ENCODE assay signal across 16 cellular contexts in the genomic region with DNA sequence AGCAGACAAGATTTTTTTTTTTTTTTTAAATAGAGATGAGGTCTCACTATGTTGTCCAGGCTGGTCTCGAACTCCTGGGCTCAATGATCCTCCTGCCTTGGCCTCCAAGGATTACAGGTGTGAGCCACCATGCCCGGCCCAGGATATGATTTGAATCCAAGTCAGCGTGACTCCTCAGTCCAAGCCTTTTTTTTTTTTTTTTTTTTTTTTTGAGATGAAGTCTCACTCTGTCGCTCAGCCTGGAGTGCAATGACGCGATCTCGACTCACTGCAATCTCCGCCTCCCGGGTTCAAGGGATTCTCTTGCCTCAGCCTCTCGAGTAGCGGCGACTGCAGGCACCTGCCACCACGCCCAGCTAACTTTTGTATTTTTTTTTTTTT. TPM values are rescaled to one million over a fixed set of nuclear protein-coding genes. Genes with fewer than 3 reads are reported as not detected.
DNase-seq lines count a peak whose midpoint lies in the region; ATAC-seq, FAIRE-seq and TF ChIP-seq lines count a peak whose summit lies in the region.
"Had no signal": no experiment of that assay in that cellular context is flagged by ENCODE, and none has a peak within 500 bp of the region (broad histone marks: within the 10 kb centered on the region; RNA-seq: fewer than 3 reads in every experiment).

No MANE protein-coding gene starts in this region.

- no peak for TF ChIP-seq EP300 in HepG2 (IDR thresholded peaks at IDR 0.05; ENCODE audit: low read depth in 2 of 2, low read length in 2 of 2)
- no peak for TF ChIP-seq EP300 in HepG2 (CRISPR knock-in tag; IDR thresholded peaks at IDR 0.05; ENCODE audit: borderline replicate concordance)

- no peak for TF ChIP-seq RAD21 in HepG2 (CRISPR knock-in tag; IDR thresholded peaks at IDR 0.05)

- no peak overlapping the region for H2AFZ ChIP-seq in HepG2 (ENCODE audit: low read length)
- no peak overlapping the region for H2AFZ ChIP-seq in mesenchymal stem cell (ENCODE audit: low read depth, low read length)

- intact Hi-C loops in HepG2 (cut with micrococcal nuclease; ENCODE audit: unreplicated experiment) = loop anchor here (5.0 kb wide), 1 partner anchor 40 kb away; the partner anchor contains the start of gene MLEC
- intact Hi-C loops in aorta (cut with DNase I) = loop anchor here (5.0 kb wide), 4 partner anchors 65 to 325 kb away; partner anchors contain the start of genes POP5 (in 2 of the 2) and UNC119B (in 1 of the 2)

- DNase-seq in RKO (ENCODE audit: low spot score) (peak; percentile 75), HepG2 (ENCODE audit: low spot score) (no peak), NCI-H1092 treated with DMSO at 0.1 percent for 48 hours (lab: John Stamatoyannopoulos, UW) (no peak), mesenchymal stem cell (no peak), aorta (no peak)

- CTCF ChIA-PET in HEK293 (lab: Yijun Ruan, JAX) (interaction anchor here (0.5 to 5.2 kb wide), 27 partner anchors 8 to 831 kb away, joined by 3 to 77 read pairs (median 5); partner anchors contain the start of genes CABP1, MLEC, POP5 and UNC119B), HepG2 (lab: Yijun Ruan, JAX; ENCODE audit: low intra/inter-chr PET ratio, low total read pairs) (interaction anchor here (1.5 to 2.4 kb wide), 2 partner anchors 64 to 67 kb away, joined by 6 to 26 read pairs; no protein-coding TSS in a partner anchor)

- no peak overlapping the region for H4K91ac ChIP-seq in mesenchymal stem cell (ENCODE audit: low read length)

- H3K27ac ChIP-seq in HEK293 (ENCODE audit: extremely low read depth, low read depth, low read length) (no peak overlapping the region), HepG2 (ENCODE audit: extremely low read length, insufficient read depth, low read length) (no peak overlapping the region), mesenchymal stem cell (ENCODE audit: low read length, poor library complexity, severe bottlenecking) (no peak overlapping the region), aorta (ENCODE audit: low read depth in 1 of 2, low read length in 2 of 2) (no peak overlapping the region)
- H3K27ac ChIP-seq: C4-2B, KMS-11, SJCRH30 had no signal

- H3K14ac ChIP-seq in mesenchymal stem cell (ENCODE audit: low read length in 2 of 2) = no peak overlapping the region

- H3K9me3 ChIP-seq in HEK293 (ENCODE audit: control insufficient read depth, insufficient read depth, low read depth, low read length) = no peaks in the 10 kb centered on the region
- no peaks in the 10 kb centered on the region for H3K9me3 ChIP-seq in HepG2 (ENCODE audit: low read length)
- H3K9me3 ChIP-seq in mesenchymal stem cell (ENCODE audit: control insufficient read depth, low read length) = no peaks in the 10 kb centered on the region
- H3K9me3 ChIP-seq in aorta (ENCODE audit: control insufficient read depth, low read length) = no peaks in the 10 kb centered on the region
- H3K9me3 ChIP-seq: Caco-2, SJCRH30 had no signal

- H2BK120ac ChIP-seq in mesenchymal stem cell (ENCODE audit: low read depth, low read length) = no peak overlapping the region

- FAIRE-seq in HepG2 (lab: Jason Lieb, UNC) = no peak

- no peak overlapping the region for H4K8ac ChIP-seq in mesenchymal stem cell (ENCODE audit: low read length)

- ATAC-seq in HepG2 = no peak
- no peak for ATAC-seq in GM21515 (IDR thresholded peaks at IDR 0.05; ENCODE audit: unreplicated experiment)
- ATAC-seq in aorta (ENCODE audit: low FRiP score) = no peak

- H3K18ac ChIP-seq in mesenchymal stem cell (ENCODE audit: low read depth in 1 of 2, low read length in 2 of 2) = no peak overlapping the region

- H3K4me3 ChIP-seq in HEK293 (ENCODE audit: low read depth, low read length) (no peak overlapping the region), HepG2 (replicated peaks in 1 of 3; ENCODE audit: insufficient read depth in 1 of 3, low read depth in 2 of 3, low read length in 3 of 3) (no peak overlapping the region), mesenchymal stem cell (ENCODE audit: insufficient read depth in 1 of 2, low read depth in 1 of 2, low read length in 2 of 2) (no peak overlapping the region), aorta (ENCODE audit: low read length in 2 of 2) (no peak overlapping the region)
- H3K4me3 ChIP-seq: SJCRH30 had no signal

- no TSS peak for BruUV-seq in HepG2 (replicated peaks; lab: Mats Ljungman, UMichigan)

- TF ChIP-seq CTCF in HEK293 (tag by site-specific recombination; IDR thresholded peaks at IDR 0.05) (no peak), HepG2 (CRISPR knock-in tag; IDR thresholded peaks at IDR 0.05) (no peak)

- POLR2A ChIA-PET in HEK293 (lab: Yijun Ruan, JAX) (interaction anchor here (0.7 to 1.2 kb wide), 3 partner anchors 62 to 316 kb away, joined by 3 to 5 read pairs (median 3); no protein-coding TSS in a partner anchor), HepG2 (lab: Yijun Ruan, JAX) (no interaction called here)

- H3K4ac ChIP-seq in mesenchymal stem cell (ENCODE audit: low read depth in 1 of 2, low read length in 2 of 2) = no peak overlapping the region

- H3K79me1 ChIP-seq in mesenchymal stem cell (replicated peaks; ENCODE audit: low read length, poor library complexity, severe bottlenecking) = no peaks in the 10 kb centered on the region

- no peaks in the 10 kb centered on the region for H3K79me2 ChIP-seq in HepG2 (ENCODE audit: insufficient read depth, low read length)

- H3K36me3 ChIP-seq in HEK293 (ENCODE audit: control insufficient read depth in 2 of 2, insufficient read depth in 1 of 2, low read length in 2 of 2) (no peaks in the 10 kb centered on the region), HepG2 (replicated peaks in 1 of 2; ENCODE audit: control insufficient read depth in 1 of 2, insufficient read depth in 2 of 2, low read length in 2 of 2) (no peaks in the 10 kb centered on the region), mesenchymal stem cell (ENCODE audit: control insufficient read depth in 1 of 2, insufficient read depth in 2 of 2, low read depth in 1 of 2, low read length in 2 of 2) (no peaks in the 10 kb centered on the region), aorta (ENCODE audit: control insufficient read depth in 1 of 2, insufficient read depth in 2 of 2, low read length in 1 of 2) (no peaks in the 10 kb centered on the region)
- H3K36me3 ChIP-seq: SJCRH30 had no signal

- H3K27me3 ChIP-seq in HepG2 (ENCODE audit: control insufficient read depth in 1 of 2, insufficient read depth in 2 of 2, low read length in 2 of 2) (peaks cover 9 to 71% of the 10 kb centered on the region in 2 experiments; a peak in 4 of 5 replicates), mesenchymal stem cell (ENCODE audit: control insufficient read depth in 1 of 2, insufficient read depth in 1 of 2, low read length in 2 of 2) (peaks cover 69 to 78% of the 10 kb centered on the region in 2 experiments), aorta (ENCODE audit: control insufficient read depth in 1 of 2, insufficient read depth in 2 of 2, low read length in 1 of 2) (no peaks in the 10 kb centered on the region)

- H3K9ac ChIP-seq in HepG2 (ENCODE audit: insufficient read depth, low read depth, low read length) = no peak overlapping the region
- H3K9ac ChIP-seq in mesenchymal stem cell (ENCODE audit: low read length) = no peak overlapping the region
- H3K9ac ChIP-seq: KMS-11 had no signal

- no peak overlapping the region for H2BK5ac ChIP-seq in mesenchymal stem cell (ENCODE audit: low read depth, low read length, poor library complexity, severe bottlenecking)

- 76% methylated on average over 13 of the region's 13 CpGs for WGBS in HepG2 (ENCODE audit: low lambda C conversion rate)
- WGBS in mesenchymal stem cell = 94% methylated on average over 11 of the region's 13 CpGs
- 83 to 88% methylated on average over 13 of the region's 13 CpGs for WGBS in aorta, 2 donors

- H3K4me2 ChIP-seq in HepG2 (ENCODE audit: low read depth, low read length) (no peak overlapping the region), mesenchymal stem cell (ENCODE audit: low read length, poor library complexity, severe bottlenecking) (no peak overlapping the region)
- H3K4me2 ChIP-seq: KMS-11 had no signal

- in situ Hi-C loops in HepG2 (cut with HindIII; ENCODE audit: extremely low pct_ligation_motif_present, low pct_unique_long_range_greater_than_20kb) = loop anchor here (5.0 kb wide), 1 partner anchor 65 kb away; the partner anchor contains the start of gene UNC119B

- no peak overlapping the region for H2BK12ac ChIP-seq in mesenchymal stem cell (ENCODE audit: low read length in 2 of 2)

- no peak for TF ChIP-seq POLR2A in HepG2 (IDR thresholded peaks at IDR 0.05; ENCODE audit: insufficient read depth in 1 of 2, low read depth in 2 of 2, low read length in 2 of 2)

- H2BK15ac ChIP-seq in mesenchymal stem cell (ENCODE audit: low read depth, poor library complexity, severe bottlenecking) = no peak overlapping the region

- H3K23ac ChIP-seq in mesenchymal stem cell (ENCODE audit: low read length in 2 of 2) = no peak overlapping the region

- H2AK5ac ChIP-seq in mesenchymal stem cell (ENCODE audit: low read length, severe bottlenecking) = no peak overlapping the region

- H4K20me1 ChIP-seq in HepG2 (ENCODE audit: insufficient read depth, low read length) = 0 out of 2 replicates have a peak, but pooled peaks cover 4% of the 10 kb centered on the region

- no peaks in the 10 kb centered on the region for H3K4me1 ChIP-seq in HEK293 (ENCODE audit: control insufficient read depth, insufficient read depth, low read length)
- H3K4me1 ChIP-seq in HepG2 (ENCODE audit: insufficient read depth, low read length) = peaks cover 13% of the 10 kb centered on the region
- H3K4me1 ChIP-seq in mesenchymal stem cell (ENCODE audit: control insufficient read depth, insufficient read depth, low read depth, low read length) = peaks cover 2% of the 10 kb centered on the region
- no peaks in the 10 kb centered on the region for H3K4me1 ChIP-seq in aorta (ENCODE audit: control insufficient read depth in 1 of 2, insufficient read depth in 2 of 2, low read length in 2 of 2)
- H3K4me1 ChIP-seq: Caco-2, SJCRH30 had no signal

RNA-seq across cellular contexts. Expression of gene CABP1, which starts 6.9 kb away (rescaled TPM):
- total RNA-seq in HepG2 (2016; rRNA removed; fragmentation: Illumina TruSeq; extraction: Trizol) = not detected in 2 replicates
- total RNA-seq in HepG2 (2016; cell fraction: cytosol; rRNA removed; fragmentation: Illumina TruSeq; extraction: Trizol; ENCODE audit: low read depth) = not detected in 2 replicates
- not detected in 2 replicates for total RNA-seq in HepG2 (2016; cell fraction: insoluble cytoplasmic fraction; rRNA removed; fragmentation: Illumina TruSeq; extraction: Trizol)
- total RNA-seq in HepG2 (2016; cell fraction: membrane; rRNA removed; fragmentation: Illumina TruSeq; extraction: Trizol) = not detected in 2 replicates
- not detected in 2 replicates for total RNA-seq in HepG2 (2016; cell fraction: nucleus; rRNA removed; fragmentation: Illumina TruSeq; extraction: Trizol)
- polyA plus RNA-seq in HepG2 (2011; rRNA removed) = not detected in 2 replicates
- polyA plus RNA-seq in HepG2 (2011; cell fraction: cytosol; rRNA removed) = 0.03 and 0.04 TPM in 2 replicates
- not detected in 2 replicates for polyA plus RNA-seq in HepG2 (2011; cell fraction: nucleus; rRNA removed)
- polyA plus RNA-seq in HepG2 (2012) = 0.07 TPM in 1 of 2 replicates, not detected in the other
- polyA plus RNA-seq in HepG2 (2016; cell fraction: cytosol; fragmentation: Illumina TruSeq; extraction: Trizol; ENCODE audit: low read depth) = not detected in 2 replicates
- not detected in 2 replicates for polyA plus RNA-seq in HepG2 (2016; cell fraction: insoluble cytoplasmic fraction; fragmentation: Illumina TruSeq; extraction: Trizol; ENCODE audit: low read depth)
- not detected in 2 replicates for polyA plus RNA-seq in HepG2 (2016; cell fraction: membrane; fragmentation: Illumina TruSeq; extraction: Trizol; ENCODE audit: low read depth)
- not detected in 2 replicates for polyA plus RNA-seq in HepG2 (2016; cell fraction: nucleus; fragmentation: Illumina TruSeq; extraction: Trizol; ENCODE audit: insufficient read depth, low read depth)
- 0.22 TPM in 1 of 2 replicates, not detected in the other for polyA minus RNA-seq in HepG2 (2011; rRNA and poly(A)+ RNA removed; ENCODE audit: low replicate concordance)
- polyA minus RNA-seq in HepG2 (2011; cell fraction: cytosol; rRNA and poly(A)+ RNA removed) = not detected in 2 replicates
- polyA minus RNA-seq in HepG2 (2011; cell fraction: nucleus; rRNA and poly(A)+ RNA removed) = not detected in 2 replicates
- polyA plus RNA-seq in mesenchymal stem cell (2013, experiment 1 of 2) = not detected
- polyA plus RNA-seq in mesenchymal stem cell (2013, experiment 2 of 2) = not detected
- total RNA-seq in aorta = 1 to 10 TPM; 1.7 to 3.0 TPM
- 1 to 10 TPM in 1 of 2 donors, not detected in 1; 1.7 TPM for polyA plus RNA-seq in aorta
- total RNA-seq: CD8-positive, alpha-beta T cell; NCI-H460; PC-3; RPMI7951 had no signal
- polyA plus RNA-seq: IgD-negative memory B cell had no signal

RNA-seq across cellular contexts. Expression of gene MLEC, which starts 39.6 kb away (rescaled TPM):
- total RNA-seq in HepG2 (2016; rRNA removed; fragmentation: Illumina TruSeq; extraction: Trizol) = 95.5 and 156 TPM in 2 replicates
- total RNA-seq in HepG2 (2016; cell fraction: cytosol; rRNA removed; fragmentation: Illumina TruSeq; extraction: Trizol; ENCODE audit: low read depth) = 31.1 and 43.3 TPM in 2 replicates
- 92.5 and 153 TPM in 2 replicates for total RNA-seq in HepG2 (2016; cell fraction: insoluble cytoplasmic fraction; rRNA removed; fragmentation: Illumina TruSeq; extraction: Trizol)
- total RNA-seq in HepG2 (2016; cell fraction: membrane; rRNA removed; fragmentation: Illumina TruSeq; extraction: Trizol) = 74.8 and 84.9 TPM in 2 replicates
- 133 and 164 TPM in 2 replicates for total RNA-seq in HepG2 (2016; cell fraction: nucleus; rRNA removed; fragmentation: Illumina TruSeq; extraction: Trizol)
- 35.3 and 49.8 TPM in 2 replicates for polyA plus RNA-seq in HepG2 (2011; rRNA removed)
- 26.8 and 37.8 TPM in 2 replicates for polyA plus RNA-seq in HepG2 (2011; cell fraction: cytosol; rRNA removed)
- polyA plus RNA-seq in HepG2 (2011; cell fraction: nucleus; rRNA removed) = 18.9 and 25.8 TPM in 2 replicates
- 53.8 and 55.5 TPM in 2 replicates for polyA plus RNA-seq in HepG2 (2012)
- 50.6 and 60.4 TPM in 2 replicates for polyA plus RNA-seq in HepG2 (2016; cell fraction: cytosol; fragmentation: Illumina TruSeq; extraction: Trizol; ENCODE audit: low read depth)
- 79.3 and 82.1 TPM in 2 replicates for polyA plus RNA-seq in HepG2 (2016; cell fraction: insoluble cytoplasmic fraction; fragmentation: Illumina TruSeq; extraction: Trizol; ENCODE audit: low read depth)
- 61.3 and 75.0 TPM in 2 replicates for polyA plus RNA-seq in HepG2 (2016; cell fraction: membrane; fragmentation: Illumina TruSeq; extraction: Trizol; ENCODE audit: low read depth)
- polyA plus RNA-seq in HepG2 (2016; cell fraction: nucleus; fragmentation: Illumina TruSeq; extraction: Trizol; ENCODE audit: insufficient read depth, low read depth) = 177 and 196 TPM in 2 replicates
- polyA minus RNA-seq in HepG2 (2011; rRNA and poly(A)+ RNA removed; ENCODE audit: low replicate concordance) = 39.9 and 58.9 TPM in 2 replicates
- polyA minus RNA-seq in HepG2 (2011; cell fraction: cytosol; rRNA and poly(A)+ RNA removed) = 37.0 and 60.4 TPM in 2 replicates
- polyA minus RNA-seq in HepG2 (2011; cell fraction: nucleus; rRNA and poly(A)+ RNA removed) = 19.3 and 30.8 TPM in 2 replicates
- polyA plus RNA-seq in mesenchymal stem cell (2013, experiment 1 of 2) = 87.1 TPM
- 87.6 TPM for polyA plus RNA-seq in mesenchymal stem cell (2013, experiment 2 of 2)
- 10 to 100 TPM; 67.4 to 92.0 TPM for total RNA-seq in aorta
- 10 to 100 TPM; 19.7 to 27.7 TPM for polyA plus RNA-seq in aorta

Comparison
In these comparisons a context has a peak if more than half of its experiments do, and no peak if none do; other contexts are left out.
1. Of the 63 proteins assayed by ChIP-seq in both HepG2 and HEK293: peak only in HepG2: ZNF350; only in HEK293: ZNF362; in both: none; in neither: 61.